Comparison of ENCODE assay signal across 27 cellular contexts in genomic region chr22:48698618-48699017, GRCh38.
"Had no signal": no experiment of that assay in that cellular context is flagged by ENCODE, and none has a peak within 500 bp of the region (broad histone marks: within the 10 kb centered on the region; RNA-seq: fewer than 3 reads in every experiment).

No MANE protein-coding gene starts in this region.

- H3K27ac ChIP-seq: stomach, suprapubic skin, testis, thoracic aorta, thyroid gland, tibial artery, transverse colon, upper lobe of left lung, upper lobe of right lung, uterus, vagina had no signal

- H3K9me3 ChIP-seq: stomach, suprapubic skin, testis, thoracic aorta, thyroid gland, tibial artery, transverse colon, upper lobe of left lung, upper lobe of right lung, uterus, vagina had no signal

- H3K36me3 ChIP-seq: stomach, suprapubic skin, thoracic aorta, thyroid gland, tibial artery, transverse colon, upper lobe of left lung, upper lobe of right lung, uterus, vagina had no signal

- ATAC-seq: stimulated activated effector memory CD8-positive, alpha-beta T cell treated with anti-CD3 and anti-CD28 coated beads, Interleukin-12 subunit alpha, Interleukin-12 subunit beta, amount 100 ng/mL, for 72 hours; stimulated activated memory B cell treated with anti-CD40 and anti-IgM and Interleukin-4, amounts not matched to agents 10 μg/mL and 1 μg/mL and 100 μg/mL, for 72 hours; stimulated activated naive B cell treated with anti-CD40 and anti-IgM and Interleukin-4, amounts not matched to agents 10 μg/mL and 1 μg/mL and 100 μg/mL, for 72 hours; stimulated activated naive CD8-positive, alpha-beta T cell treated with anti-CD3 and anti-CD28 coated beads, Interleukin-15, amount 100 ng/mL, for 72 hours; stimulated activated naive CD8-positive, alpha-beta T cell treated with anti-CD3 and anti-CD28 coated beads, Interleukin-15, Interleukin-2, amounts not matched to agents 100 U/mL and 50 U/mL, for 24 hours; upper lobe of right lung had no signal

- H3K36me3 Mint-ChIP-seq: stimulated activated effector memory CD8-positive, alpha-beta T cell treated with anti-CD3 and anti-CD28 coated beads, Interleukin-12 subunit alpha, Interleukin-12 subunit beta, amount 100 ng/mL, for 72 hours; stimulated activated memory B cell treated with anti-CD40 and anti-IgM and Interleukin-4, amounts not matched to agents 10 μg/mL and 1 μg/mL and 100 μg/mL, for 72 hours; stimulated activated naive B cell treated with anti-CD40 and anti-IgM and Interleukin-4, amounts not matched to agents 10 μg/mL and 1 μg/mL and 100 μg/mL, for 72 hours; type B pancreatic cell had no signal

- H3K4me3 Mint-ChIP-seq: stimulated activated effector memory CD8-positive, alpha-beta T cell treated with anti-CD3 and anti-CD28 coated beads, Interleukin-12 subunit alpha, Interleukin-12 subunit beta, amount 100 ng/mL, for 72 hours; stimulated activated memory B cell treated with anti-CD40 and anti-IgM and Interleukin-4, amounts not matched to agents 10 μg/mL and 1 μg/mL and 100 μg/mL, for 72 hours; stimulated activated naive B cell treated with anti-CD40 and anti-IgM and Interleukin-4, amounts not matched to agents 10 μg/mL and 1 μg/mL and 100 μg/mL, for 72 hours; stimulated activated naive CD8-positive, alpha-beta T cell treated with anti-CD3 and anti-CD28 coated beads, Interleukin-15, amount 100 ng/mL, for 72 hours; stimulated activated naive CD8-positive, alpha-beta T cell treated with anti-CD3 and anti-CD28 coated beads, Interleukin-15, Interleukin-2, amounts not matched to agents 100 ng/mL and 50 ng/mL, for 24 hours; type B pancreatic cell had no signal

- H3K27ac Mint-ChIP-seq: stimulated activated effector memory CD8-positive, alpha-beta T cell treated with anti-CD3 and anti-CD28 coated beads, Interleukin-12 subunit alpha, Interleukin-12 subunit beta, amount 100 ng/mL, for 72 hours; stimulated activated memory B cell treated with anti-CD40 and anti-IgM and Interleukin-4, amounts not matched to agents 10 μg/mL and 1 μg/mL and 100 μg/mL, for 72 hours; stimulated activated naive B cell treated with anti-CD40 and anti-IgM and Interleukin-4, amounts not matched to agents 10 μg/mL and 1 μg/mL and 100 μg/mL, for 72 hours; stimulated activated naive CD8-positive, alpha-beta T cell treated with anti-CD3 and anti-CD28 coated beads, Interleukin-15, amount 100 ng/mL, for 72 hours; stimulated activated naive CD8-positive, alpha-beta T cell treated with anti-CD3 and anti-CD28 coated beads, Interleukin-15, Interleukin-2, amounts not matched to agents 100 ng/mL and 50 ng/mL, for 24 hours; type B pancreatic cell had no signal

- DNase-seq: stimulated activated CD4-positive, alpha-beta T cell treated with anti-CD3 and anti-CD28 coated beads, Interleukin-2, amount 100 ng/mL, for 48 hours; stimulated activated CD4-positive, alpha-beta T cell treated with anti-CD3 and anti-CD28 coated beads, Interleukin-4, amount 100 ng/mL, for 1 hour; stimulated activated CD4-positive, alpha-beta T cell treated with anti-CD3 and anti-CD28 coated beads, Interleukin-4, amount 100 ng/mL, for 24 hours; stimulated activated CD4-positive, alpha-beta T cell treated with anti-CD3 and anti-CD28 coated beads, Interleukin-4, amount 100 ng/mL, for 4 hours; stimulated activated CD8-positive, alpha-beta memory T cell treated with anti-CD3 and anti-CD28 coated beads, Interleukin-4, amount 100 ng/mL, for 48 hours; stimulated activated naive B cell treated with anti-CD40 and anti-IgM and Interleukin-4, amounts not matched to agents 10 μg/mL and 1 μg/mL and 100 μg/mL, for 72 hours; stimulated activated naive CD4-positive, alpha-beta T cell; stimulated activated naive CD4-positive, alpha-beta T cell treated with Interleukin-2 at 50 U/mL for 16 hours; stimulated activated naive CD8-positive, alpha-beta T cell treated with anti-CD3 and anti-CD28 coated beads, Interleukin-15, amount 100 ng/mL, for 72 hours; stimulated activated naive CD8-positive, alpha-beta T cell treated with anti-CD3 and anti-CD28 coated beads, Interleukin-15, Interleukin-2, amounts not matched to agents 100 U/mL and 50 U/mL, for 24 hours; stomach; substantia nigra; testis; thyroid gland; tibial artery; transverse colon; trophoblast cell; upper lobe of left lung; upper lobe of right lung; uterus had no signal

- H3K27me3 Mint-ChIP-seq: stimulated activated memory B cell treated with anti-CD40 and anti-IgM and Interleukin-4, amounts not matched to agents 10 μg/mL and 1 μg/mL and 100 μg/mL, for 72 hours; stimulated activated naive B cell treated with anti-CD40 and anti-IgM and Interleukin-4, amounts not matched to agents 10 μg/mL and 1 μg/mL and 100 μg/mL, for 72 hours; stimulated activated naive CD8-positive, alpha-beta T cell treated with anti-CD3 and anti-CD28 coated beads, Interleukin-15, amount 100 ng/mL, for 72 hours; stimulated activated naive CD8-positive, alpha-beta T cell treated with anti-CD3 and anti-CD28 coated beads, Interleukin-15, Interleukin-2, amounts not matched to agents 100 ng/mL and 50 ng/mL, for 24 hours; type B pancreatic cell had no signal

- H3K4me1 Mint-ChIP-seq: stimulated activated effector memory CD8-positive, alpha-beta T cell treated with anti-CD3 and anti-CD28 coated beads, Interleukin-12 subunit alpha, Interleukin-12 subunit beta, amount 100 ng/mL, for 72 hours; stimulated activated memory B cell treated with anti-CD40 and anti-IgM and Interleukin-4, amounts not matched to agents 10 μg/mL and 1 μg/mL and 100 μg/mL, for 72 hours; stimulated activated naive B cell treated with anti-CD40 and anti-IgM and Interleukin-4, amounts not matched to agents 10 μg/mL and 1 μg/mL and 100 μg/mL, for 72 hours; stimulated activated naive CD8-positive, alpha-beta T cell treated with anti-CD3 and anti-CD28 coated beads, Interleukin-15, amount 100 ng/mL, for 72 hours had no signal

- H3K9me3 Mint-ChIP-seq: stimulated activated effector memory CD8-positive, alpha-beta T cell treated with anti-CD3 and anti-CD28 coated beads, Interleukin-12 subunit alpha, Interleukin-12 subunit beta, amount 100 ng/mL, for 72 hours; stimulated activated memory B cell treated with anti-CD40 and anti-IgM and Interleukin-4, amounts not matched to agents 10 μg/mL and 1 μg/mL and 100 μg/mL, for 72 hours; stimulated activated naive B cell treated with anti-CD40 and anti-IgM and Interleukin-4, amounts not matched to agents 10 μg/mL and 1 μg/mL and 100 μg/mL, for 72 hours; stimulated activated naive CD8-positive, alpha-beta T cell treated with anti-CD3 and anti-CD28 coated beads, Interleukin-15, amount 100 ng/mL, for 72 hours; stimulated activated naive CD8-positive, alpha-beta T cell treated with anti-CD3 and anti-CD28 coated beads, Interleukin-15, Interleukin-2, amounts not matched to agents 100 ng/mL and 50 ng/mL, for 24 hours; type B pancreatic cell had no signal

- H3K27me3 ChIP-seq: suprapubic skin, testis, thyroid gland, tibial artery, transverse colon, upper lobe of left lung, upper lobe of right lung, uterus, vagina had no signal

- H3K4me3 ChIP-seq: stomach, suprapubic skin, testis, thoracic aorta, thyroid gland, tibial artery, transverse colon, upper lobe of left lung, upper lobe of right lung, uterus, vagina had no signal

- H3K4me1 ChIP-seq: testis, thyroid gland, transverse colon, upper lobe of right lung, uterus, vagina had no signal
